In the genomic region with DNA sequence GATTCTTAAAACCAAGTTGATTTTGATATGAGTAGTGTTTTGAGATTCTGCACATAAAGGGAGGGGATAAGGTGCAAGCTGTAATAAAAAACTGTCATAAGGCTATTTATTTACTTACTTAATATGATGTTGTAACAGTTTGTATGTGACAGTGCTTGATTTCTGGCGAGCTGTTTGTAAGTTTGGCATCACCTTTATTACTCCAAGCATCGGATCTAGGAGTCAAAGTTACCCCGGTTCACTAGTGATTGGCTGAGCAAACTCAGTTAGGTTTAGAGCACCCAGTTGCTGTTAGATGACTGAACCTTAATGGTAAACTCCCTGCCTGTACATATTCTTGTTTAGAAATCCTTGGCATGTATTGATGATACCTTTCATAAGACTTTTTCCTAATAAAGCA, we compare ENCODE assay signal across 17 cellular contexts. TPM values are rescaled to one million over a fixed set of nuclear protein-coding genes. Genes with fewer than 3 reads are reported as not detected.
DNase-seq lines count a peak whose midpoint lies in the region; ATAC-seq and TF ChIP-seq lines count a peak whose summit lies in the region.
"Had no signal": no experiment of that assay in that cellular context is flagged by ENCODE, and none has a peak within 500 bp of the region (broad histone marks: within the 10 kb centered on the region; RNA-seq: fewer than 3 reads in every experiment).

No MANE protein-coding gene starts in this region.

- peak overlapping the region in 1 of 3 donors; percentile 80 for H3K4me3 ChIP-seq in liver (ENCODE audit: low read depth in 1 of 3, low read length in 3 of 3)
- H3K4me3 ChIP-seq: GM23338 had no signal

- CTCF ChIA-PET in activated CD4-positive, alpha-beta T cell treated with anti-CD3 and anti-CD28 coated beads for 36 hours (lab: Charles Lee), result interaction anchor here (0.6 to 1.5 kb wide), 3 partner anchors 9 to 117 kb away, joined by 3 to 5 read pairs (median 4); no protein-coding TSS in a partner anchor

- no peak for TF ChIP-seq CTCF in VCaP (conservative IDR thresholded peaks at IDR 0.05)
- TF ChIP-seq CTCF in liver (IDR thresholded peaks at IDR 0.05; ENCODE audit: low read depth, low read length, missing input control), result no peak
- TF ChIP-seq CTCF in type B pancreatic cell (conservative IDR thresholded peaks at IDR 0.05), result no peak

- POLR2A ChIA-PET in activated CD4-positive, alpha-beta T cell treated with anti-CD3 and anti-CD28 coated beads for 36 hours (lab: Charles Lee), result no interaction called here

- H3K27me3 Mint-ChIP-seq in activated CD4-positive, alpha-beta T cell treated with anti-CD3 and anti-CD28 coated beads, Interleukin-2, amount 10 ng/mL, durations not matched to agents 24 days and 14 days, result no peaks in the 10 kb centered on the region
- H3K27me3 Mint-ChIP-seq in activated CD4-positive, alpha-beta T cell treated with anti-CD3 and anti-CD28 coated beads for 36 hours, result no peaks in the 10 kb centered on the region
- H3K27me3 Mint-ChIP-seq in type B pancreatic cell, result no peaks in the 10 kb centered on the region
- H3K27me3 Mint-ChIP-seq: CD4-positive, alpha-beta memory T cell had no signal

- H3K9me3 ChIP-seq in liver (ENCODE audit: control insufficient read depth in 4 of 4, low read length in 3 of 4), result no peaks in the 10 kb centered on the region
- H3K9me3 ChIP-seq: Caco-2 had no signal

- intact Hi-C loops in activated CD4-positive, alpha-beta T cell treated with anti-CD3 and anti-CD28 coated beads, Interleukin-2, amount 10 ng/mL, durations not matched to agents 24 days and 14 days (cut with micrococcal nuclease), result no loop called here
- intact Hi-C loops in activated CD4-positive, alpha-beta T cell treated with anti-CD3 and anti-CD28 coated beads for 36 hours (cut with DNase I, micrococcal nuclease), result no loop called here

- DNase-seq in activated CD4-positive, alpha-beta T cell treated with anti-CD3 and anti-CD28 coated beads, Interleukin-2, amount 10 ng/mL, durations not matched to agents 24 days and 14 days, result peak; percentile 43
- DNase-seq in activated CD4-positive, alpha-beta T cell treated with anti-CD3 and anti-CD28 coated beads for 36 hours, result no peak
- DNase-seq in type B pancreatic cell (ENCODE audit: extremely low spot score, unreplicated experiment), result no peak
- DNase-seq in Kasumi-1 (lab: John Stamatoyannopoulos, UW), result no peak
- DNase-seq: C1 segment of cervical spinal cord; Caco-2; CD4-positive, alpha-beta memory T cell; DMS 273 treated with DMSO at 0.1 percent for 48 hours; DMS79; EL; GDM1; H9 had no signal

- H3K9me3 Mint-ChIP-seq in activated CD4-positive, alpha-beta T cell treated with anti-CD3 and anti-CD28 coated beads, Interleukin-2, amount 10 ng/mL, durations not matched to agents 24 days and 14 days, result no peaks in the 10 kb centered on the region
- no peaks in the 10 kb centered on the region for H3K9me3 Mint-ChIP-seq in activated CD4-positive, alpha-beta T cell treated with anti-CD3 and anti-CD28 coated beads for 36 hours (ENCODE audit: low read depth)
- H3K9me3 Mint-ChIP-seq in type B pancreatic cell, result peaks cover 5% of the 10 kb centered on the region
- H3K9me3 Mint-ChIP-seq: CD4-positive, alpha-beta memory T cell; GM23338; H9 had no signal

- H3K4me1 Mint-ChIP-seq in activated CD4-positive, alpha-beta T cell treated with anti-CD3 and anti-CD28 coated beads, Interleukin-2, amount 10 ng/mL, durations not matched to agents 24 days and 14 days, result peaks cover 29% of the 10 kb centered on the region
- H3K4me1 Mint-ChIP-seq in activated CD4-positive, alpha-beta T cell treated with anti-CD3 and anti-CD28 coated beads for 36 hours, result peaks cover 26% of the 10 kb centered on the region
- no peaks in the 10 kb centered on the region for H3K4me1 Mint-ChIP-seq in type B pancreatic cell (ENCODE audit: unreplicated experiment)
- H3K4me1 Mint-ChIP-seq: GM23338 had no signal

- no peaks in the 10 kb centered on the region for H3K27me3 ChIP-seq in liver (ENCODE audit: control insufficient read depth in 4 of 4, insufficient read depth in 4 of 4, low read length in 3 of 4)

- no peak overlapping the region for H3K27ac Mint-ChIP-seq in activated CD4-positive, alpha-beta T cell treated with anti-CD3 and anti-CD28 coated beads, Interleukin-2, amount 10 ng/mL, durations not matched to agents 24 days and 14 days
- no peak overlapping the region for H3K27ac Mint-ChIP-seq in activated CD4-positive, alpha-beta T cell treated with anti-CD3 and anti-CD28 coated beads for 36 hours
- no peak overlapping the region for H3K27ac Mint-ChIP-seq in type B pancreatic cell
- H3K27ac Mint-ChIP-seq: CD4-positive, alpha-beta memory T cell; GM23338; H9 had no signal

- 41% methylated on average over 3 of the region's 3 CpGs for WGBS in liver

- H3K36me3 ChIP-seq in liver (ENCODE audit: control insufficient read depth in 4 of 4, insufficient read depth in 3 of 4, low read depth in 1 of 4, low read length in 3 of 4), result peaks cover 7 to 14% (median 12%) of the 10 kb centered on the region in 4 donors

- H3K4me3 Mint-ChIP-seq in activated CD4-positive, alpha-beta T cell treated with anti-CD3 and anti-CD28 coated beads, Interleukin-2, amount 10 ng/mL, durations not matched to agents 24 days and 14 days, result no peak overlapping the region
- no peak overlapping the region for H3K4me3 Mint-ChIP-seq in activated CD4-positive, alpha-beta T cell treated with anti-CD3 and anti-CD28 coated beads for 36 hours
- no peak overlapping the region for H3K4me3 Mint-ChIP-seq in type B pancreatic cell
- H3K4me3 Mint-ChIP-seq: CD4-positive, alpha-beta memory T cell; GM23338; H9 had no signal

- TF ChIP-seq RAD21 in liver (IDR thresholded peaks at IDR 0.05), result no peak

- peaks cover 11 to 35% (median 19%) of the 10 kb centered on the region in 4 donors for H3K4me1 ChIP-seq in liver (ENCODE audit: control insufficient read depth in 4 of 4, insufficient read depth in 4 of 4, low read length in 3 of 4)
- H3K4me1 ChIP-seq: Caco-2 had no signal

- ATAC-seq in activated CD4-positive, alpha-beta T cell treated with anti-CD3 and anti-CD28 coated beads for 36 hours, result no peak
- ATAC-seq: GM23338, HCT116 had no signal

- H3K27ac ChIP-seq in VCaP (peak overlapping the region; percentile 31), liver (ENCODE audit: low read depth in 1 of 2, low read length in 2 of 2) (peak overlapping the region; percentile 77 to 79)
- H3K27ac ChIP-seq: 22Rv1 had no signal

- no peak overlapping the region for H3K9ac ChIP-seq in liver (ENCODE audit: low read depth in 1 of 2, low read length in 2 of 2)

- peaks cover 48% of the 10 kb centered on the region for H3K36me3 Mint-ChIP-seq in activated CD4-positive, alpha-beta T cell treated with anti-CD3 and anti-CD28 coated beads, Interleukin-2, amount 10 ng/mL, durations not matched to agents 24 days and 14 days (ENCODE audit: low read depth)
- peaks cover 37% of the 10 kb centered on the region for H3K36me3 Mint-ChIP-seq in activated CD4-positive, alpha-beta T cell treated with anti-CD3 and anti-CD28 coated beads for 36 hours (ENCODE audit: low read depth)
- peaks cover 21% of the 10 kb centered on the region for H3K36me3 Mint-ChIP-seq in type B pancreatic cell

TF ChIP-seq in liver, 16 proteins besides CTCF, POLR2A, EP300 and RAD21 (continues in another document):
- TF ChIP-seq REST (IDR thresholded peaks at IDR 0.05) (no peak), SP1 (IDR thresholded peaks at IDR 0.05) (no peak), FOXA1 (IDR thresholded peaks at IDR 0.05) (no peak), NR2F2 (IDR thresholded peaks at IDR 0.05) (no peak)
- TF ChIP-seq, protein P1, sequence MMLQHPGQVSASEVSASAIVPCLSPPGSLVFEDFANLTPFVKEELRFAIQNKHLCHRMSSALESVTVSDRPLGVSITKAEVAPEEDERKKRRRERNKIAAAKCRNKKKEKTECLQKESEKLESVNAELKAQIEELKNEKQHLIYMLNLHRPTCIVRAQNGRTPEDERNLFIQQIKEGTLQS (IDR thresholded peaks at IDR 0.05), result no peak

RNA-seq across cellular contexts. Expression of gene ZCCHC2, which starts 16.1 kb away (rescaled TPM):
- 47.0 and 52.8 TPM in 2 replicates for total RNA-seq in activated CD4-positive, alpha-beta T cell treated with anti-CD3 and anti-CD28 coated beads, Interleukin-2, amount 10 ng/mL, durations not matched to agents 24 days and 14 days
- 10 to 100 TPM; 26.1 to 40.1 TPM for total RNA-seq in activated CD4-positive, alpha-beta T cell treated with anti-CD3 and anti-CD28 coated beads for 36 hours
- 10 to 100 TPM; 11.9 to 25.4 TPM for total RNA-seq in liver
- polyA plus RNA-seq in liver, result 1 to 10 TPM; 7.1 to 9.8 TPM
- 18.0 and 21.3 TPM in 2 replicates for total RNA-seq in type B pancreatic cell (ENCODE audit: low replicate concordance)
